In the genomic region with DNA sequence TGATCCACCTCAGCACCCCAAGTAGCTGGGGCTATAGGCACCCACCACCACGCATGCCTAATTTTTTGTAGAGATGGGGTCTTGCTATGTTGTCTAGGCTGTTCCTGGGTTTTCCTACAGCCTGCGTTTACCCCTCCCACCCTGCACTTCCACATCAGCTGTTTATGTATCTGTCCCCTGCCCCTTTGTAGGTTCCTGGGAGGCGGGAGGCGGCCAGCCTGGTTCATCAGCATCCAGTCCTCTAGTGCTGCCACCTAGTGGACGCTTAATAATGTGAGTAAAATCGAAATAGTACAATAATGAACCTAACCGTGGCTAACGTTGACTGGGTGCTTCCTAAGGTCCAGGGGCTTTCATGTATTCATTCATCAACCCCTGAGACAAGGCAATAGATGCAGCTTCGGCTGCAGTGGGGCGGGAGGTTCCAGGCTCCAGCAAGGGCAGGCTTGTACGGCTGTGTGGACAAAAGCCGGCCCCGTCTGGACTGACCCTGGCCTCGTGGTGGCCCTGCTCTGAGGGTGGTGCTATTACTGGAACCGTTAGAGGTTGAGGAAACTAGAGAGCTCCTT, we compare ENCODE assay signal across 9 cellular contexts. TPM values are rescaled to one million over a fixed set of nuclear protein-coding genes. Genes with fewer than 3 reads are reported as not detected.
A peak's percentile ranks its signal among the peaks of the same experiment; 100 is the strongest.
DNase-seq lines count a peak whose midpoint lies in the region; ATAC-seq and TF ChIP-seq lines count a peak whose summit lies in the region.
"Had no signal": no experiment of that assay in that cellular context is flagged by ENCODE, and none has a peak within 500 bp of the region (broad histone marks: within the 10 kb centered on the region; RNA-seq: fewer than 3 reads in every experiment).

No MANE protein-coding gene starts in this region.

- H3K4me3 Mint-ChIP-seq in activated CD8-positive, alpha-beta memory T cell treated with anti-CD3 and anti-CD28 coated beads, Interleukin-2, amount 10 ng/mL, durations not matched to agents 7 days and 5 days, result no peak overlapping the region
- H3K4me3 Mint-ChIP-seq in naive thymus-derived CD4-positive, alpha-beta T cell, result peak overlapping the region in 3 of 10 donors; percentile 39 to 58 (median 57)

- no peaks in the 10 kb centered on the region for H3K9me3 ChIP-seq in naive thymus-derived CD4-positive, alpha-beta T cell (ENCODE audit: control insufficient read depth in 2 of 3, low read length in 3 of 3)
- H3K9me3 ChIP-seq in thoracic aorta, result no peaks in the 10 kb centered on the region

- peak; percentile 66 for TF ChIP-seq CTCF in thoracic aorta (IDR thresholded peaks at IDR 0.05)

- peak; percentile 80 for ATAC-seq in activated CD8-positive, alpha-beta memory T cell treated with anti-CD3 and anti-CD28 coated beads, Interleukin-2, amount 10 ng/mL, durations not matched to agents 7 days and 5 days
- ATAC-seq in naive thymus-derived CD4-positive, alpha-beta T cell, result peak; percentile 77
- ATAC-seq in thoracic aorta (ENCODE audit: insufficient number of reproducible peaks, low FRiP score, low read depth) (no peak), GM19023 (IDR thresholded peaks at IDR 0.05; ENCODE audit: unreplicated experiment) (no peak)

- no peak overlapping the region for H3K27ac ChIP-seq in naive thymus-derived CD4-positive, alpha-beta T cell (ENCODE audit: low read depth, low read length)
- no peak overlapping the region for H3K27ac ChIP-seq in thoracic aorta

- DNase-seq in CMK (ENCODE audit: low read depth), result peak; percentile 40
- peak; percentile 62 for DNase-seq in HK-2 (ENCODE audit: unreplicated experiment)
- DNase-seq in NOMO-1 treated with DMSO at 0.1 percent for 48 hours (lab: John Stamatoyannopoulos, UW; ENCODE audit: unreplicated experiment), result peak; percentile 62
- peak; percentile 74 for DNase-seq in activated CD8-positive, alpha-beta memory T cell treated with anti-CD3 and anti-CD28 coated beads, Interleukin-2, amount 10 ng/mL, durations not matched to agents 7 days and 5 days
- peak; percentile 66 to 82 for DNase-seq in erythroblast (lab: John Stamatoyannopoulos, UW)
- DNase-seq in naive thymus-derived CD4-positive, alpha-beta T cell, result peak; percentile 16 to 57 (median 39)
- peak; percentile 22 for DNase-seq in thoracic aorta (ENCODE audit: low spot score)

- H3K27me3 Mint-ChIP-seq in activated CD8-positive, alpha-beta memory T cell treated with anti-CD3 and anti-CD28 coated beads, Interleukin-2, amount 10 ng/mL, durations not matched to agents 7 days and 5 days, result no peaks in the 10 kb centered on the region
- H3K27me3 Mint-ChIP-seq in naive thymus-derived CD4-positive, alpha-beta T cell, result peaks cover 0 to 7% (median 4%) of the 10 kb centered on the region in 5 donors

- intact Hi-C loops in naive thymus-derived CD4-positive, alpha-beta T cell (cut with micrococcal nuclease), result no loop called here

- no peaks in the 10 kb centered on the region for H3K4me1 ChIP-seq in naive thymus-derived CD4-positive, alpha-beta T cell (ENCODE audit: control insufficient read depth in 2 of 2, insufficient read depth in 2 of 2, low read length in 2 of 2)
- no peaks in the 10 kb centered on the region for H3K4me1 ChIP-seq in thoracic aorta (ENCODE audit: control insufficient read depth in 1 of 2, low read depth in 2 of 2)

- no peak overlapping the region for H3K27ac Mint-ChIP-seq in activated CD8-positive, alpha-beta memory T cell treated with anti-CD3 and anti-CD28 coated beads, Interleukin-2, amount 10 ng/mL, durations not matched to agents 7 days and 5 days
- H3K27ac Mint-ChIP-seq in naive thymus-derived CD4-positive, alpha-beta T cell, result peak overlapping the region in 3 of 9 donors; percentile 3 to 59 (median 12)

- peaks cover 7% of the 10 kb centered on the region for H3K4me1 Mint-ChIP-seq in activated CD8-positive, alpha-beta memory T cell treated with anti-CD3 and anti-CD28 coated beads, Interleukin-2, amount 10 ng/mL, durations not matched to agents 7 days and 5 days
- H3K4me1 Mint-ChIP-seq in naive thymus-derived CD4-positive, alpha-beta T cell, result peaks cover 6 to 9% (median 6%) of the 10 kb centered on the region in 7 donors

- no peaks in the 10 kb centered on the region for H3K9me3 Mint-ChIP-seq in activated CD8-positive, alpha-beta memory T cell treated with anti-CD3 and anti-CD28 coated beads, Interleukin-2, amount 10 ng/mL, durations not matched to agents 7 days and 5 days (ENCODE audit: low read depth)
- no peaks in the 10 kb centered on the region for H3K9me3 Mint-ChIP-seq in naive thymus-derived CD4-positive, alpha-beta T cell

- CTCF ChIA-PET in activated CD8-positive, alpha-beta memory T cell treated with anti-CD3 and anti-CD28 coated beads, Interleukin-2, amount 10 ng/mL, durations not matched to agents 7 days and 5 days (lab: Charles Lee), result interaction anchor here (0.6 to 1.8 kb wide), 15 partner anchors 8 to 284 kb away, joined by 3 to 5 read pairs (median 3); partner anchors contain the start of gene SNAPC5
- CTCF ChIA-PET in naive thymus-derived CD4-positive, alpha-beta T cell (lab: Charles Lee), result interaction anchor here (0.6 kb wide), 1 partner anchor 63 kb away, joined by 3 read pairs; no protein-coding TSS in a partner anchor

- H3K4me3 ChIP-seq in naive thymus-derived CD4-positive, alpha-beta T cell (ENCODE audit: low read length), result no peak overlapping the region
- H3K4me3 ChIP-seq in thoracic aorta, result no peak overlapping the region

- POLR2A ChIA-PET in naive thymus-derived CD4-positive, alpha-beta T cell (lab: Charles Lee), result no interaction called here

- H3K27me3 ChIP-seq in naive thymus-derived CD4-positive, alpha-beta T cell (ENCODE audit: control insufficient read depth in 2 of 2, insufficient read depth in 2 of 2, low read length in 2 of 2), result no peaks in the 10 kb centered on the region
- H3K27me3 ChIP-seq in thoracic aorta (replicated peaks; ENCODE audit: insufficient read depth), result no peaks in the 10 kb centered on the region

- no peak for TF ChIP-seq POLR2A in erythroblast (IDR thresholded peaks at IDR 0.05; ENCODE audit: low read length)

- no peaks in the 10 kb centered on the region for H3K36me3 Mint-ChIP-seq in activated CD8-positive, alpha-beta memory T cell treated with anti-CD3 and anti-CD28 coated beads, Interleukin-2, amount 10 ng/mL, durations not matched to agents 7 days and 5 days
- H3K36me3 Mint-ChIP-seq in naive thymus-derived CD4-positive, alpha-beta T cell, result no peaks in the 10 kb centered on the region

- H3K36me3 ChIP-seq in naive thymus-derived CD4-positive, alpha-beta T cell (ENCODE audit: control insufficient read depth in 2 of 3, insufficient read depth in 3 of 3, low read length in 3 of 3), result no peaks in the 10 kb centered on the region
- H3K36me3 ChIP-seq in thoracic aorta, result no peaks in the 10 kb centered on the region

RNA-seq across cellular contexts. Expression of gene LCTL, which starts 1.2 kb away (rescaled TPM):
- total RNA-seq in activated CD8-positive, alpha-beta memory T cell treated with anti-CD3 and anti-CD28 coated beads, Interleukin-2, amount 10 ng/mL, durations not matched to agents 7 days and 5 days, result not detected
- not detected for total RNA-seq in naive thymus-derived CD4-positive, alpha-beta T cell
- not detected for polyA plus RNA-seq in naive thymus-derived CD4-positive, alpha-beta T cell
- total RNA-seq in thoracic aorta, result not detected
- total RNA-seq: T-helper 2 cell treated with Interferon-gamma antibody and Interleukin-4, amounts not matched to agents 100 ng/mL and 5 ng/mL, for 36 hours had no signal

Comparison
In these comparisons a context has a peak if more than half of its experiments do, and no peak if none do; other contexts are left out.
1. DNase-seq: peak in every context shown above with its lines; median percentile 74 in activated CD8-positive, alpha-beta memory T cell treated with anti-CD3 and anti-CD28 coated beads, Interleukin-2, amount 10 ng/mL, durations not matched to agents 7 days and 5 days; 74 in erythroblast; 62 in HK-2; 62 in NOMO-1 treated with DMSO at 0.1 percent for 48 hours; 40 in CMK; 39 in naive thymus-derived CD4-positive, alpha-beta T cell; 22 in thoracic aorta.
2. ATAC-seq: peak in activated CD8-positive, alpha-beta memory T cell treated with anti-CD3 and anti-CD28 coated beads, Interleukin-2, amount 10 ng/mL, durations not matched to agents 7 days and 5 days (single experiment) and naive thymus-derived CD4-positive, alpha-beta T cell (single experiment); none in thoracic aorta (single experiment) and GM19023 (single experiment).